In the genomic region with DNA sequence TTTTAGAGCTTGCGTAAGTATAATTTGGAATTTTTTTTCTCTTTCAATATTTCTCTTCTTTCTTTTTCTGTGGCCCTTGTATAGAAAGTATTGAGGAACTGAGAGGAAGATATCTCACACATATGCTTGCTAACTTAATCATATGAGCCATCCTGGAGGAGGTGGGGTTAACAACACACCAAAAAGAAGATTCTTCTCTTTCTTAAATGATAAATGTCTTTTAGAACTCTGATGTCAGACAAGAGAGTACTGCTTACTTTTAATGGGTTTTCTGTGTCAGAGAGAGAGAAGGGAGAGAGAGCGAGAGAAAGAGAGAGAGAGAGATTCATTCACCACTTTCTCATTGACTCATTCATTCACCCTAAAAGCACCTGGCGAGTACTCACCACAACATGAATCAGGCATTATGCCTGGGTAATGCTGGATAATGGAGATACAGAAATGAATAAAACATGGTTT, we compare ENCODE assay signal across 1 cellular context.
TF ChIP-seq lines count a peak whose summit lies in the region.

No MANE protein-coding gene starts in this region.

TF ChIP-seq in IMR-90, 13 proteins besides CTCF, POLR2A, EP300 and RAD21:
- TF ChIP-seq USF2 (IDR thresholded peaks at IDR 0.05; ENCODE audit: low read depth, low read length) (no peak), CEBPB (IDR thresholded peaks at IDR 0.05; ENCODE audit: low read depth, low read length) (no peak), RCOR1 (IDR thresholded peaks at IDR 0.05; ENCODE audit: insufficient replicate concordance, low read length) (no peak), FOS (IDR thresholded peaks at IDR 0.05; ENCODE audit: low read depth, low read length) (no peak), NFE2L2 (IDR thresholded peaks at IDR 0.05; ENCODE audit: low read depth, low read length) (no peak), MAFK (IDR thresholded peaks at IDR 0.05; ENCODE audit: low read depth, low read length) (no peak), BHLHE40 (IDR thresholded peaks at IDR 0.05; ENCODE audit: low read depth, low read length) (no peak; the same call in 1 of the 2 replicates), RFX5 (IDR thresholded peaks at IDR 0.05; ENCODE audit: low read depth, low read length) (no peak), MAZ (IDR thresholded peaks at IDR 0.05; ENCODE audit: borderline replicate concordance, low read depth, low read length) (no peak)
